In the genomic region with DNA sequence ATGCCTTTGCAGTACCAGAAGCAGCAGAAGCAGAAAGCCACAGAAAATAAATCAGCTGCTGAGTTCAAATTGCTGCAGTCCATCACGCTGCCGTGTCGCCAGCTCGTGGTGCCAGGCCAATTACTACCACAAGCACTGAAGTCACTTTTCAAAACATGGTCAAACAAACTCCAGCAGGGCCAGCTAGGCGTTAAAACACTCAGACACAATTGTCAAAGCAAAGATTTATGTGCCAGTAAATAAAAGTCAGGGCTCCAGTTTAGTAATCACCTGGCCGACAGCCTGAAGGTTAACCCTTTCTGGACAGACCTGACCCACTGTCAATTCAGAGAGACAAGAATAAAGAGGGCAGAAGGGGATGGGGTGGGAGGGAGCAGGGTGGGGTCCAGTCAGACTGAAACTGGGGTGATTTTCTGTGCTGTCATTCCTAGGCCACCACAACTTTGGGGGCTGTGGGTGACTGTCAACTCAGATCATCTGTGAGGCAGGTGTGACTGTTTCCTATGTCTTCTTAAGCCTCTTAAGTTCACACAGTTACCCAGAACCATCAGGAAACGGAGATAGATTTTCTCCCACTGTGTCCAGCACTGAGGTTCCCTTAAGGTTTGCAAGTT, we compare ENCODE assay signal across 10 cellular contexts.
DNase-seq lines count a peak whose midpoint lies in the region; ATAC-seq and TF ChIP-seq lines count a peak whose summit lies in the region.
"Had no signal": no experiment of that assay in that cellular context is flagged by ENCODE, and none has a peak within 500 bp of the region (broad histone marks: within the 10 kb centered on the region; RNA-seq: fewer than 3 reads in every experiment).

No MANE protein-coding gene starts in this region.

- no peaks in the 10 kb centered on the region for H3K79me2 ChIP-seq in osteoblast (ENCODE audit: insufficient read depth, low read length)

- H3K36me3 ChIP-seq in osteoblast (ENCODE audit: insufficient read depth, low read length) (no peaks in the 10 kb centered on the region), esophagus muscularis mucosa (no peaks in the 10 kb centered on the region), HAP-1 (replicated peaks) (no peaks in the 10 kb centered on the region)

- peak overlapping the region; percentile 30 to 77 for H3K27ac Mint-ChIP-seq in T-cell
- H3K27ac Mint-ChIP-seq: activated naive CD4-positive, alpha-beta T cell treated with anti-CD3 and anti-CD28 coated beads, Interleukin-2, amount 50 U/mL, for 24 hours; nephron had no signal

- intact Hi-C loops in esophagus muscularis mucosa (cut with DNase I): no loop called here

- H3K4me2 ChIP-seq in osteoblast (ENCODE audit: insufficient read depth, low read length): no peak overlapping the region

- no peak for TF ChIP-seq POLR2A in esophagus muscularis mucosa (IDR thresholded peaks at IDR 0.05; ENCODE audit: low read depth)

- peaks cover 55 to 63% (median 60%) of the 10 kb centered on the region in 3 donors for H3K4me1 Mint-ChIP-seq in T-cell

- no peaks in the 10 kb centered on the region for H3K9me3 Mint-ChIP-seq in T-cell
- H3K9me3 Mint-ChIP-seq: activated naive CD4-positive, alpha-beta T cell treated with anti-CD3 and anti-CD28 coated beads, Interleukin-2, amount 50 U/mL, for 24 hours; nephron had no signal

- ATAC-seq in GM19395 (IDR thresholded peaks at IDR 0.05; ENCODE audit: unreplicated experiment) (peak; percentile 59), HG03342 (IDR thresholded peaks at IDR 0.05; ENCODE audit: unreplicated experiment) (peak; percentile 63), T-cell (replicated peaks in 1 of 4) (peak in 3 of 4 experiments; percentile 50 to 63 (median 62))

- H3K27me3 ChIP-seq in osteoblast (ENCODE audit: insufficient read depth, low read length): no peaks in the 10 kb centered on the region
- H3K27me3 ChIP-seq in esophagus muscularis mucosa: no peaks in the 10 kb centered on the region
- no peaks in the 10 kb centered on the region for H3K27me3 ChIP-seq in HAP-1 (ENCODE audit: low read depth)

- no peaks in the 10 kb centered on the region for H3K27me3 Mint-ChIP-seq in T-cell
- H3K27me3 Mint-ChIP-seq: activated naive CD4-positive, alpha-beta T cell treated with anti-CD3 and anti-CD28 coated beads, Interleukin-2, amount 50 U/mL, for 24 hours had no signal

- H3K4me3 ChIP-seq in osteoblast (ENCODE audit: insufficient read depth, low read length) (no peak overlapping the region), esophagus muscularis mucosa (no peak overlapping the region), HAP-1 (no peak overlapping the region)

- peak overlapping the region; percentile 17 for H2AFZ ChIP-seq in osteoblast (ENCODE audit: low read length)

- H3K27ac ChIP-seq in osteoblast (ENCODE audit: low read depth, low read length) (no peak overlapping the region), esophagus muscularis mucosa (replicated peaks in 1 of 4) (no peak overlapping the region)

- DNase-seq in COR-L47 (lab: John Stamatoyannopoulos, UW) (peak; percentile 58), T-cell (no peak), osteoblast (ENCODE audit: insufficient read length, low spot score, missing footprints) (no peak), NCI-H146 (lab: John Stamatoyannopoulos, UW) (no peak), esophagus muscularis mucosa (ENCODE audit: extremely low spot score) (no peak), HAP-1 (ENCODE audit: low spot score in 2 of 2) (no peak)

- H3K9me3 ChIP-seq in osteoblast (ENCODE audit: low read depth, low read length) (no peaks in the 10 kb centered on the region), esophagus muscularis mucosa (no peaks in the 10 kb centered on the region), HAP-1 (no peaks in the 10 kb centered on the region)

- 63% methylated on average over 7 of the region's 7 CpGs for WGBS in esophagus muscularis mucosa

- TF ChIP-seq CTCF in osteoblast (IDR thresholded peaks at IDR 0.05; ENCODE audit: extremely low read depth, low read depth, low read length) (no peak), esophagus muscularis mucosa (IDR thresholded peaks at IDR 0.05) (no peak)

- CTCF ChIA-PET in T-cell (lab: Charles Lee): no interaction called here

- H3K4me3 Mint-ChIP-seq in T-cell: peak overlapping the region in 1 of 3 donors; percentile 29
- H3K4me3 Mint-ChIP-seq: activated naive CD4-positive, alpha-beta T cell treated with anti-CD3 and anti-CD28 coated beads, Interleukin-2, amount 50 U/mL, for 24 hours; nephron had no signal

- in situ Hi-C loops in HAP-1 (cut with MboI; ENCODE audit: low sequenced_read_pairs): no loop called here

- TF ChIP-seq EP300 in esophagus muscularis mucosa (IDR thresholded peaks at IDR 0.05): no peak

- no peaks in the 10 kb centered on the region for H4K20me1 ChIP-seq in osteoblast (ENCODE audit: insufficient read depth, low read length)

- POLR2A ChIA-PET in T-cell (lab: Charles Lee): no interaction called here

- H3K4me1 ChIP-seq in osteoblast (ENCODE audit: insufficient read depth, low read length): no peaks in the 10 kb centered on the region
- peaks cover 0 to 4% (median 0%) of the 10 kb centered on the region in 4 donors for H3K4me1 ChIP-seq in esophagus muscularis mucosa
- peaks cover 4% of the 10 kb centered on the region; the same call in 1 of the 2 replicates for H3K4me1 ChIP-seq in HAP-1

- no peaks in the 10 kb centered on the region for H3K36me3 Mint-ChIP-seq in T-cell
- H3K36me3 Mint-ChIP-seq: activated naive CD4-positive, alpha-beta T cell treated with anti-CD3 and anti-CD28 coated beads, Interleukin-2, amount 50 U/mL, for 24 hours had no signal
